20 cellular contexts compared by ENCODE assay signal in genomic region chr18:6281874-6282273, GRCh38.
"Had no signal": no experiment of that assay in that cellular context is flagged by ENCODE, and none has a peak within 500 bp of the region (broad histone marks: within the 10 kb centered on the region; RNA-seq: fewer than 3 reads in every experiment).

No MANE protein-coding gene starts in this region.

- H3K4me1 ChIP-seq: transverse colon had no signal

- H3K9me3 ChIP-seq: ovary, transverse colon had no signal

- ATAC-seq: activated T-cell treated with anti-CD3 and anti-CD28 coated beads, Interleukin-2, amount 50 U/mL, for 72 hours; esophagus mucosa had no signal

- DNase-seq: activated CD4-positive, alpha-beta T cell treated with anti-CD3 and anti-CD28 coated beads, Interleukin-2, amount 10 ng/mL, durations not matched to agents 7 days and 5 days; activated CD4-positive, CD25-positive, alpha-beta regulatory T cell; activated CD8-positive, alpha-beta memory T cell treated with anti-CD3 and anti-CD28 coated beads, Interleukin-2, amount 50 U/mL, for 48 hours; activated gamma-delta T cell; activated T-cell treated with anti-CD3 and anti-CD28 coated beads, Interleukin-2, amount 50 U/mL, for 72 hours; amniotic stem cell; caudate nucleus; hippocampal formation; kidney; naive B cell; ovary; stimulated activated CD4-positive, alpha-beta T cell treated with anti-CD3 and anti-CD28 coated beads, Interleukin-15, amount 100 ng/mL, for 24 hours; stimulated activated CD4-positive, alpha-beta T cell treated with anti-CD3 and anti-CD28 coated beads, Interleukin-4, amount 100 ng/mL, for 24 hours; stimulated activated naive CD4-positive, alpha-beta T cell; substantia nigra; T-helper 2 cell; transverse colon had no signal

- H3K4me3 ChIP-seq: lung, neural progenitor cell, ovary, transverse colon had no signal

- H3K36me3 ChIP-seq: neural progenitor cell, ovary, transverse colon had no signal
